Comparison of ENCODE assay signal across 1 cellular context in the genomic region with DNA sequence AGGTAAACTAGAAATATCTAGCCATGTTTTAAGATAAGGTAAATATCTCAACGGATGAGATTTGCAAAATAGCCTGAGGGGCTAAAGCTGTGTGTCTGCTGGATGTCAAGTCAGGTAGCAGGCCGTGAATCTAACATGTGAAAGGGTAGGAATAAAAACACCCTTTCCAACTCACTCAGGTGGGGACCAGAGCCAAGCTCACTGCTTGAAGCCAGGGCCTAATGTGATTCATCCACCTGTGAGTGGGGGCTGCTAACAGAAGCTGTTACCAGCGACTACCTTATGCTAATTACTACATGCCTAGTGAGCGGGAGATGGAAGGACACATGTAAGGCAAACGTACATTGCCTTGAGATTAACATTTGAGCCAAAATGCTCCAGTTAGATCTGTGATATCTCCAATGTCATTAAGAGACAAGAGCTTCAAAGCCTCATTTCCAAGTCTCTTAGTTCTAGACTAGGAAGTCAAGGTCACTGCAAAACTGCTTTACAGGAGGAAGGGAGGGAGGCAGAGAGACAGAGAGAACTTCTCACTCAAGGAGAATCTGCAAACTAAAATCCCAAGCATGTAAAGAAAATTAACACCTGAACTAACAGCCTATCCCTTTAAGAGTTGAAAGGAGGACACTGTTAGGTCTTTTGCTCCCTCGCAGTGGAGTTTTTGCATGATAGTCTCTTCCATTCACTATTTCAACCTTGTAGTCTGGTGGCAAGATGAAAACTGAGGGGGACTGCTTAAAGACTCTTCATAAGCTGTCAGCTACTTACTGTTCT.
TF ChIP-seq lines count a peak whose summit lies in the region.

No MANE protein-coding gene starts in this region.

TF ChIP-seq in GM23338, 12 proteins besides CTCF, POLR2A, EP300 and RAD21 (continued from another document):
- TF ChIP-seq ZNF462 (CRISPR knock-in tag; IDR thresholded peaks at IDR 0.05) = no peak
